Comparison of ENCODE assay signal across 27 cellular contexts in genomic region chr11:37104380-37104779, GRCh38.
"Had no signal": no experiment of that assay in that cellular context is flagged by ENCODE, and none has a peak within 500 bp of the region (broad histone marks: within the 10 kb centered on the region; RNA-seq: fewer than 3 reads in every experiment).

No MANE protein-coding gene starts in this region.

- ATAC-seq: heart left ventricle; left colon; natural killer cell; right cardiac atrium; sciatic nerve; stimulated activated effector memory CD8-positive, alpha-beta T cell treated with anti-CD3 and anti-CD28 coated beads, Interleukin-12 subunit alpha, Interleukin-12 subunit beta, amount 100 ng/mL, for 72 hours had no signal

- H3K4me3 Mint-ChIP-seq: immature natural killer cell; mesothelial cell of epicardium; natural killer cell; stimulated activated effector memory CD8-positive, alpha-beta T cell treated with anti-CD3 and anti-CD28 coated beads, Interleukin-12 subunit alpha, Interleukin-12 subunit beta, amount 100 ng/mL, for 72 hours; stimulated activated naive CD8-positive, alpha-beta T cell treated with anti-CD3 and anti-CD28 coated beads, Interleukin-15, Interleukin-2, amounts not matched to agents 100 ng/mL and 50 ng/mL, for 24 hours; type B pancreatic cell had no signal

- H3K9me3 ChIP-seq: heart left ventricle, left ventricle myocardium inferior, ovary, suprapubic skin, thoracic aorta, tibial artery had no signal

- H3K4me1 ChIP-seq: heart left ventricle, left ventricle myocardium inferior, suprapubic skin, tibial artery had no signal

- H3K27ac Mint-ChIP-seq: immature natural killer cell; mesothelial cell of epicardium; naive B cell; natural killer cell; progenitor cell of endocrine pancreas; stimulated activated effector memory CD8-positive, alpha-beta T cell treated with anti-CD3 and anti-CD28 coated beads, Interleukin-12 subunit alpha, Interleukin-12 subunit beta, amount 100 ng/mL, for 72 hours; stimulated activated naive CD8-positive, alpha-beta T cell treated with anti-CD3 and anti-CD28 coated beads, Interleukin-15, Interleukin-2, amounts not matched to agents 100 ng/mL and 50 ng/mL, for 24 hours; type B pancreatic cell had no signal

- H3K27me3 ChIP-seq: heart left ventricle, ovary, suprapubic skin, tibial artery had no signal

- DNase-seq: heart left ventricle; hypothalamus; immature natural killer cell; kidney; left colon; left ventricle myocardium inferior; mesenchymal stem cell; naive B cell; natural killer cell; ovary; retina; right cardiac atrium; stimulated activated CD4-positive, alpha-beta T cell treated with anti-CD3 and anti-CD28 coated beads, Interleukin-12 subunit alpha, Interleukin-12 subunit beta, amount 100 ng/mL, for 4 hours; stimulated activated CD4-positive, alpha-beta T cell treated with anti-CD3 and anti-CD28 coated beads, Interleukin-15, amount 100 ng/mL, for 24 hours; stimulated activated CD4-positive, alpha-beta T cell treated with anti-CD3 and anti-CD28 coated beads, Interleukin-2, amount 100 ng/mL, for 24 hours; stimulated activated CD4-positive, alpha-beta T cell treated with anti-CD3 and anti-CD28 coated beads, Interleukin-4, amount 100 ng/mL, for 1 hour; stimulated activated naive CD4-positive, alpha-beta T cell; tibial artery had no signal

- H3K4me3 ChIP-seq: heart left ventricle, left ventricle myocardium inferior, ovary, skin epidermis, suprapubic skin, thoracic aorta, tibial artery had no signal

- H3K27ac ChIP-seq: heart left ventricle, left ventricle myocardium inferior, ovary, skin epidermis, suprapubic skin, thoracic aorta, tibial artery had no signal

- H3K36me3 ChIP-seq: heart left ventricle, left ventricle myocardium inferior, ovary, suprapubic skin, thoracic aorta, tibial artery had no signal

- H3K27me3 Mint-ChIP-seq: naive B cell; progenitor cell of endocrine pancreas; stimulated activated naive CD8-positive, alpha-beta T cell treated with anti-CD3 and anti-CD28 coated beads, Interleukin-15, Interleukin-2, amounts not matched to agents 100 ng/mL and 50 ng/mL, for 24 hours; type B pancreatic cell had no signal

- H3K4me1 Mint-ChIP-seq: immature natural killer cell; naive B cell; natural killer cell; stimulated activated effector memory CD8-positive, alpha-beta T cell treated with anti-CD3 and anti-CD28 coated beads, Interleukin-12 subunit alpha, Interleukin-12 subunit beta, amount 100 ng/mL, for 72 hours had no signal

- H3K36me3 Mint-ChIP-seq: immature natural killer cell; mesothelial cell of epicardium; naive B cell; natural killer cell; stimulated activated effector memory CD8-positive, alpha-beta T cell treated with anti-CD3 and anti-CD28 coated beads, Interleukin-12 subunit alpha, Interleukin-12 subunit beta, amount 100 ng/mL, for 72 hours; type B pancreatic cell had no signal
